ENCODE assay signal across 28 cellular contexts in genomic region chr2:229642371-229642770, GRCh38.
DNase-seq lines count a peak whose midpoint lies in the region; ATAC-seq and TF ChIP-seq lines count a peak whose summit lies in the region.
"Had no signal": no experiment of that assay in that cellular context is flagged by ENCODE, and none has a peak within 500 bp of the region (broad histone marks: within the 10 kb centered on the region; RNA-seq: fewer than 3 reads in every experiment).

No MANE protein-coding gene starts in this region.

- H3K4me1 ChIP-seq in breast epithelium (no peaks in the 10 kb centered on the region), adrenal gland (replicated peaks in 1 of 2) (peaks cover 0 to 13% of the 10 kb centered on the region in 2 donors), transverse colon (no peaks in the 10 kb centered on the region)
- H3K4me1 ChIP-seq: esophagus squamous epithelium, gastrocnemius medialis, SJCRH30 had no signal

- WGBS in adrenal gland, 4 donors = 37 to 47% (median 41%) methylated on average over 3 of the region's 3 CpGs
- 76 to 80% methylated on average over 3 of the region's 3 CpGs for WGBS in transverse colon (ENCODE audit: low coverage in 1 of 2), 2 donors

- TF ChIP-seq POLR2A in breast epithelium (IDR thresholded peaks at IDR 0.05) (no peak), adrenal gland (IDR thresholded peaks at IDR 0.05) (no peak), transverse colon (IDR thresholded peaks at IDR 0.05) (no peak)

- BruUV-seq in MCF 10A (replicated peaks; lab: Mats Ljungman, UMichigan) = no TSS peak

- intact Hi-C loops in MCF 10A (cut with micrococcal nuclease) = no loop called here
- intact Hi-C loops in breast epithelium (cut with DNase I; ENCODE audit: low total_unique reads) = no loop called here
- intact Hi-C loops in adrenal gland (cut with DNase I) = no loop called here
- intact Hi-C loops in transverse colon (cut with DNase I; ENCODE audit: low total_unique reads) = no loop called here

- H3K27me3 ChIP-seq in breast epithelium (no peaks in the 10 kb centered on the region), adrenal gland (no peaks in the 10 kb centered on the region), transverse colon (no peaks in the 10 kb centered on the region)
- H3K27me3 ChIP-seq: esophagus squamous epithelium, gastrocnemius medialis had no signal

- H3K4me3 ChIP-seq in breast epithelium (no peak overlapping the region), adrenal gland (no peak overlapping the region), transverse colon (no peak overlapping the region)
- H3K4me3 ChIP-seq: esophagus squamous epithelium, gastrocnemius medialis, SJCRH30 had no signal

- H3K27ac ChIP-seq in breast epithelium (no peak overlapping the region), adrenal gland (peak overlapping the region in 4 of 5 donors; percentile 1 to 60 (median 44)), transverse colon (no peak overlapping the region)
- H3K27ac ChIP-seq: 22Rv1, esophagus squamous epithelium, gastrocnemius medialis, KMS-11, SJCRH30 had no signal

- no peaks in the 10 kb centered on the region for H3K36me3 Mint-ChIP-seq in MCF 10A (ENCODE audit: insufficient read depth, unreplicated experiment)
- no peaks in the 10 kb centered on the region for H3K36me3 Mint-ChIP-seq in stimulated activated naive B cell treated with anti-CD40 and anti-IgM and Interleukin-4, amounts not matched to agents 10 μg/mL and 1 μg/mL and 100 μg/mL, for 72 hours
- H3K36me3 Mint-ChIP-seq: activated naive CD4-positive, alpha-beta T cell treated with anti-CD3 and anti-CD28 coated beads, Interleukin-2, amount 50 U/mL, for 24 hours; naive B cell had no signal

- no peak overlapping the region for H3K4me3 Mint-ChIP-seq in MCF 10A (ENCODE audit: unreplicated experiment)
- no peak overlapping the region for H3K4me3 Mint-ChIP-seq in stimulated activated naive B cell treated with anti-CD40 and anti-IgM and Interleukin-4, amounts not matched to agents 10 μg/mL and 1 μg/mL and 100 μg/mL, for 72 hours
- H3K4me3 Mint-ChIP-seq: activated B cell treated with CpG ODN at 0.5 μM for 24 hours; activated naive CD4-positive, alpha-beta T cell treated with anti-CD3 and anti-CD28 coated beads, Interleukin-2, amount 50 U/mL, for 24 hours; activated T-helper 17 cell treated with anti-CD3 and anti-CD28 coated beads, Interleukin-2, amount 50 U/mL, for 72 hours; CD4-positive, alpha-beta T cell; dendritic cell treated with granulocyte-macrophage colony-stimulating factor and Interleukin-4, amounts not matched to agents 40 ng/mL and 50 ng/mL, for 4 days; endodermal cell; H9; naive B cell had no signal

- H3K4me1 Mint-ChIP-seq in MCF 10A (ENCODE audit: insufficient read depth, unreplicated experiment) = peaks cover 7% of the 10 kb centered on the region
- H3K4me1 Mint-ChIP-seq in stimulated activated naive B cell treated with anti-CD40 and anti-IgM and Interleukin-4, amounts not matched to agents 10 μg/mL and 1 μg/mL and 100 μg/mL, for 72 hours = no peaks in the 10 kb centered on the region
- H3K4me1 Mint-ChIP-seq: activated B cell treated with CpG ODN at 0.5 μM for 24 hours; activated naive CD4-positive, alpha-beta T cell treated with anti-CD3 and anti-CD28 coated beads, Interleukin-2, amount 50 U/mL, for 24 hours; activated T-helper 17 cell treated with anti-CD3 and anti-CD28 coated beads, Interleukin-2, amount 50 U/mL, for 72 hours; endodermal cell; H9; naive B cell had no signal

- peak overlapping the region; percentile 22 for H3K27ac Mint-ChIP-seq in MCF 10A (ENCODE audit: low read depth, unreplicated experiment)
- H3K27ac Mint-ChIP-seq in stimulated activated naive B cell treated with anti-CD40 and anti-IgM and Interleukin-4, amounts not matched to agents 10 μg/mL and 1 μg/mL and 100 μg/mL, for 72 hours = no peak overlapping the region
- H3K27ac Mint-ChIP-seq: activated B cell treated with CpG ODN at 0.5 μM for 24 hours; activated naive CD4-positive, alpha-beta T cell treated with anti-CD3 and anti-CD28 coated beads, Interleukin-2, amount 50 U/mL, for 24 hours; activated T-helper 17 cell treated with anti-CD3 and anti-CD28 coated beads, Interleukin-2, amount 50 U/mL, for 72 hours; CD4-positive, alpha-beta T cell; dendritic cell treated with granulocyte-macrophage colony-stimulating factor and Interleukin-4, amounts not matched to agents 40 ng/mL and 50 ng/mL, for 4 days; endodermal cell; H9; naive B cell had no signal

- POLR2A ChIA-PET in MCF 10A (lab: Yijun Ruan, JAX) = interaction anchor here (0.9 kb wide), 1 partner anchor 56 kb away, joined by 3 read pairs; no protein-coding TSS in a partner anchor

- DNase-seq in MCF 10A (ENCODE audit: unreplicated experiment) (peak; percentile 83), breast epithelium (ENCODE audit: low spot score in 2 of 2) (no peak), adrenal gland (peak; percentile 59 to 92 (median 89)), left lobe of liver (ENCODE audit: low spot score) (peak; percentile 55), transverse colon (peak; percentile 18), ACHN (no peak), inferior parietal cortex (ENCODE audit: extremely low spot score) (no peak)
- no peak for DNase-seq in stimulated activated naive B cell treated with anti-CD40 and anti-IgM and Interleukin-4, amounts not matched to agents 10 μg/mL and 1 μg/mL and 100 μg/mL, for 72 hours
- DNase-seq: activated B cell treated with CpG ODN at 0.5 μM for 24 hours; CD4-positive, alpha-beta T cell; endodermal cell; esophagus squamous epithelium; gastrocnemius medialis; H9; naive B cell; NCI-H187; NCI-H2171 treated with DMSO at 0.1 percent for 48 hours; NCI-H524 treated with DMSO at 0.1 percent for 48 hours; NK-92 treated with Interleukin-12 subunit alpha and Interleukin-12 subunit beta, amount 100 ng/mL, for 24 hours; nucleus accumbens; SJCRH30; stimulated activated naive CD8-positive, alpha-beta T cell treated with anti-CD3 and anti-CD28 coated beads, Interleukin-15, Interleukin-2, amounts not matched to agents 100 U/mL and 50 U/mL, for 24 hours had no signal

- no peak for TF ChIP-seq EP300 in transverse colon (IDR thresholded peaks at IDR 0.05; ENCODE audit: low read depth)

- CTCF ChIA-PET in MCF 10A (lab: Yijun Ruan, JAX) = interaction anchor here (0.8 to 1.4 kb wide), 4 partner anchors 10 to 37 kb away, joined by 3 to 5 read pairs (median 3); no protein-coding TSS in a partner anchor

- H3K36me3 ChIP-seq in breast epithelium (no peaks in the 10 kb centered on the region), adrenal gland (replicated peaks in 1 of 2) (no peaks in the 10 kb centered on the region), transverse colon (no peaks in the 10 kb centered on the region)
- H3K36me3 ChIP-seq: esophagus squamous epithelium, gastrocnemius medialis, SJCRH30 had no signal

- peak; percentile 92 for ATAC-seq in left lobe of liver
- ATAC-seq in stimulated activated naive B cell treated with anti-CD40 and anti-IgM and Interleukin-4, amounts not matched to agents 10 μg/mL and 1 μg/mL and 100 μg/mL, for 72 hours (replicated peaks) = no peak
- ATAC-seq: activated T-helper 17 cell treated with anti-CD3 and anti-CD28 coated beads, Interleukin-2, amount 50 U/mL, for 72 hours; gastrocnemius medialis; Panc1; stimulated activated naive CD8-positive, alpha-beta T cell treated with anti-CD3 and anti-CD28 coated beads, Interleukin-15, Interleukin-2, amounts not matched to agents 100 U/mL and 50 U/mL, for 24 hours had no signal

- TF ChIP-seq CTCF in MCF 10A (IDR thresholded peaks at IDR 0.05; ENCODE audit: unreplicated experiment) = no peak
- no peak for TF ChIP-seq CTCF in breast epithelium (IDR thresholded peaks at IDR 0.05)
- no peak for TF ChIP-seq CTCF in adrenal gland (IDR thresholded peaks at IDR 0.05)
- TF ChIP-seq CTCF in transverse colon (IDR thresholded peaks at IDR 0.05) = no peak

- no peaks in the 10 kb centered on the region for H3K9me3 Mint-ChIP-seq in MCF 10A (ENCODE audit: unreplicated experiment)
- no peaks in the 10 kb centered on the region for H3K9me3 Mint-ChIP-seq in stimulated activated naive B cell treated with anti-CD40 and anti-IgM and Interleukin-4, amounts not matched to agents 10 μg/mL and 1 μg/mL and 100 μg/mL, for 72 hours
- H3K9me3 Mint-ChIP-seq: activated B cell treated with CpG ODN at 0.5 μM for 24 hours; activated naive CD4-positive, alpha-beta T cell treated with anti-CD3 and anti-CD28 coated beads, Interleukin-2, amount 50 U/mL, for 24 hours; activated T-helper 17 cell treated with anti-CD3 and anti-CD28 coated beads, Interleukin-2, amount 50 U/mL, for 72 hours; CD4-positive, alpha-beta T cell; dendritic cell treated with granulocyte-macrophage colony-stimulating factor and Interleukin-4, amounts not matched to agents 40 ng/mL and 50 ng/mL, for 4 days; endodermal cell; H9; naive B cell had no signal

- no peaks in the 10 kb centered on the region for H3K27me3 Mint-ChIP-seq in MCF 10A (ENCODE audit: insufficient read depth, unreplicated experiment)
- peaks cover 14% of the 10 kb centered on the region in 2 donors for H3K27me3 Mint-ChIP-seq in stimulated activated naive B cell treated with anti-CD40 and anti-IgM and Interleukin-4, amounts not matched to agents 10 μg/mL and 1 μg/mL and 100 μg/mL, for 72 hours

- H3K9me3 ChIP-seq in breast epithelium = no peaks in the 10 kb centered on the region
- H3K9me3 ChIP-seq in adrenal gland (replicated peaks in 1 of 3) = no peaks in the 10 kb centered on the region
- no peaks in the 10 kb centered on the region for H3K9me3 ChIP-seq in transverse colon
- H3K9me3 ChIP-seq: esophagus squamous epithelium, gastrocnemius medialis, SJCRH30 had no signal

- in situ Hi-C loops in transverse colon (cut with MboI; ENCODE audit: low pct_ligation_motif_present in 1 of 4, low pct_unique_long_range_greater_than_20kb in 1 of 4, low sequenced_read_pairs in 3 of 4) = no loop called here
- in situ Hi-C loops in ACHN (cut with HindIII; ENCODE audit: low pct_ligation_motif_present, low pct_unique_long_range_greater_than_20kb, low sequenced_read_pairs) = no loop called here

Comparison
In these comparisons a context has a peak if more than half of its experiments do, and no peak if none do; other contexts are left out.
1. DNase-seq: peak in MCF 10A (single experiment), adrenal gland (7 of 7), left lobe of liver (single experiment) and transverse colon (single experiment); none in breast epithelium (0 of 2), ACHN (single experiment), inferior parietal cortex (single experiment) and stimulated activated naive B cell treated with anti-CD40 and anti-IgM and Interleukin-4, amounts not matched to agents 10 μg/mL and 1 μg/mL and 100 μg/mL, for 72 hours (single experiment).
2. H3K27ac ChIP-seq: peak in adrenal gland (4 of 5); none in breast epithelium (0 of 2) and transverse colon (0 of 4).